8 cellular contexts compared by ENCODE assay signal in the genomic region with DNA sequence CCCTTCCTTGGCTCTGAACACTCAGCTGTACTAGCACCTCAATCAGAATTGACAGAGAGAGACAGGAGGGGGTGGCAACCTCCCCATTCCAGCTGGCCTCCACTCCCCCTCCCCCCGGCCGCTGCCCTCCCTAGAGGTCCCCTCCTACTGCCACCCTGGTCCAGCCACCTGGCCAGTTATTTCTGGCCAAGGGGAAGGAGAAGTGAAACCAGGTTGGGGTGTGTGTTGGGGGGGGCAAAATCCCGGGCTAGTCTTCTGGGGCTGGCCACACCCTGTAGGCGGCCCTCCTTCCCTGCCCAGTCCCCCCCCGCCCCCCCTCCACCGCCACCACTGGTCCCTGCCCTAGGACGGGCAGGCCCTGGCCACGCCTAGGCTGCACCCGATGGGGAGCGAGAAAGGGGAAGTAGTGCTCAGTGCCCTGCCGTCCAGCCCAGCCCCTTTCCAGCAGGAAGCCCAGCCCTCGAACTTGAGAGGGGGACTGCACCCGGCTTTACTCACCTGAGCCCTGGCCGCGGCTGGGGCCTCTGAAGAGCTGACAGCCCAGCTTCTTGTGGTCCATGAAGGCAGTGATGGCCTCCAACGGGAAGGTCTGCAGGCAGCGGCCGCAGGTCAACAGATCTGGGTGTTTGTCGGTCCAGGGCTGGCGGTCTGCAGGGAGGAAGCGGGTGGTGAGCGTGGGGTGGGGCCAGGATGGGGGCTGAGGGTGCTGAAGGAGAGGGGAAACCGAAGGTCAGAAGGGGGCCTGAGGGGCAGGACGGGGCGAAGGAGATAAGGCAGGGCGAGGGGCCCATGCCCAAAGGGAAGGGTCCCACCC. TPM values are rescaled to one million over a fixed set of nuclear protein-coding genes. Genes with fewer than 3 reads are reported as not detected.
DNase-seq lines count a peak whose midpoint lies in the region; ATAC-seq and TF ChIP-seq lines count a peak whose summit lies in the region.

No MANE protein-coding gene starts in this region.

- peak overlapping the region; percentile 76 to 89 (median 87) for H3K27ac Mint-ChIP-seq in immature natural killer cell

- DNase-seq in GM03348 (ENCODE audit: low spot score) (peak; percentile 53), RWPE2 (ENCODE audit: low spot score) (peak; percentile 93), breast epithelium (ENCODE audit: low spot score in 2 of 2) (peak; percentile 69 to 83), immature natural killer cell (peak; percentile 49 to 55 (median 51)), smooth muscle cell (lab: John Stamatoyannopoulos, UW; ENCODE audit: unreplicated experiment) (peak; percentile 9), NCI-H1694 treated with DMSO at 0.1 percent for 48 hours (lab: John Stamatoyannopoulos, UW) (no peak)

- H3K9me3 Mint-ChIP-seq in immature natural killer cell, result no peaks in the 10 kb centered on the region

- H3K27me3 ChIP-seq in RWPE2 (ENCODE audit: insufficient read depth, poor library complexity, severe bottlenecking) (no peaks in the 10 kb centered on the region), breast epithelium (no peaks in the 10 kb centered on the region), smooth muscle cell (ENCODE audit: low read depth) (no peaks in the 10 kb centered on the region)

- H3K9me3 ChIP-seq in RWPE2 (ENCODE audit: severe bottlenecking) (no peaks in the 10 kb centered on the region), breast epithelium (no peaks in the 10 kb centered on the region), smooth muscle cell (replicated peaks; ENCODE audit: low read depth) (no peaks in the 10 kb centered on the region)

- peak overlapping the region; percentile 71 for H3K27ac ChIP-seq in RWPE2 (ENCODE audit: poor library complexity, severe bottlenecking)
- peak overlapping the region; percentile 70 to 75 for H3K27ac ChIP-seq in breast epithelium
- H3K27ac ChIP-seq in smooth muscle cell (ENCODE audit: low read depth), result no peak overlapping the region

- H3K36me3 Mint-ChIP-seq in immature natural killer cell, result no peaks in the 10 kb centered on the region

- H3K4me1 Mint-ChIP-seq in immature natural killer cell, result peaks cover 41 to 46% of the 10 kb centered on the region in 2 donors

- ATAC-seq in GM21381 (IDR thresholded peaks at IDR 0.05; ENCODE audit: unreplicated experiment) (peak; percentile 58), HG03575 (IDR thresholded peaks at IDR 0.05; ENCODE audit: extremely low read depth, insufficient number of reproducible peaks, low FRiP score, unreplicated experiment) (peak; percentile 31), RWPE2 (ENCODE audit: low read depth) (peak; percentile 82)

- TF ChIP-seq POLR2A in breast epithelium (IDR thresholded peaks at IDR 0.05), result no peak

- peaks cover 13% of the 10 kb centered on the region for H3K79me2 ChIP-seq in smooth muscle cell (ENCODE audit: low read depth)

- H3K4me1 ChIP-seq in RWPE2 (ENCODE audit: insufficient read depth, poor library complexity, severe bottlenecking) (peaks cover 4% of the 10 kb centered on the region), breast epithelium (peaks cover 3 to 24% of the 10 kb centered on the region in 2 donors), smooth muscle cell (ENCODE audit: low read depth) (peaks cover 30% of the 10 kb centered on the region)

- H3K27me3 Mint-ChIP-seq in immature natural killer cell (ENCODE audit: low read depth in 3 of 3), result peaks cover 0 to 18% (median 2%) of the 10 kb centered on the region in 3 donors

- peaks cover 12% of the 10 kb centered on the region for H3K36me3 ChIP-seq in RWPE2 (ENCODE audit: low read depth)
- H3K36me3 ChIP-seq in breast epithelium, result no peaks in the 10 kb centered on the region
- no peaks in the 10 kb centered on the region for H3K36me3 ChIP-seq in smooth muscle cell (ENCODE audit: low read depth)

- no peak for TF ChIP-seq CTCF in RWPE2 (IDR thresholded peaks at IDR 0.05; ENCODE audit: poor library complexity, severe bottlenecking)
- no peak for TF ChIP-seq CTCF in breast epithelium (IDR thresholded peaks at IDR 0.05)
- no peak for TF ChIP-seq CTCF in smooth muscle cell (IDR thresholded peaks at IDR 0.05; ENCODE audit: borderline replicate concordance, insufficient read depth, poor library complexity, severe bottlenecking)

- H3K4me3 Mint-ChIP-seq in immature natural killer cell, result peak overlapping the region; percentile 67 to 90 (median 88)

- peak overlapping the region; percentile 80 for H3K4me2 ChIP-seq in smooth muscle cell

- no peak overlapping the region for H3K9ac ChIP-seq in smooth muscle cell (ENCODE audit: low read depth)

- 5% methylated on average over 20 of the region's 26 CpGs for WGBS in smooth muscle cell (ENCODE audit: low lambda C conversion rate)

- peaks cover 16% of the 10 kb centered on the region for H3F3A ChIP-seq in smooth muscle cell (ENCODE audit: low read depth)

- H3K4me3 ChIP-seq in RWPE2 (ENCODE audit: severe bottlenecking), result peak overlapping the region; percentile 50
- H3K4me3 ChIP-seq in breast epithelium, result peak overlapping the region; percentile 51 to 65 (median 60)
- peak overlapping the region; percentile 48 for H3K4me3 ChIP-seq in smooth muscle cell

- intact Hi-C loops in breast epithelium (cut with DNase I; ENCODE audit: low total_unique reads), result no loop called here

- no peaks in the 10 kb centered on the region for H4K20me1 ChIP-seq in smooth muscle cell (ENCODE audit: low read depth)

- peak overlapping the region; percentile 12 for H2AFZ ChIP-seq in smooth muscle cell (ENCODE audit: low read depth)

RNA-seq across cellular contexts. Expression of gene ZNF296, which starts 0.9 kb away (rescaled TPM):
- 1 to 10 TPM in 2 of 3 donors, under 1 TPM in 1; 0.98 to 1.9 (median 1.3) TPM for total RNA-seq in breast epithelium
- polyA plus RNA-seq in immature natural killer cell, result 10 to 100 TPM in 2 of 3 donors, 1 to 10 TPM in 1; 4.0 to 25.6 (median 12.4) TPM
- 1.1 TPM in 1 of 2 replicates, not detected in the other for total RNA-seq in smooth muscle cell
- 0.21 and 1.7 TPM in 2 replicates for polyA plus RNA-seq in smooth muscle cell

RNA-seq across cellular contexts. Expression of gene GEMIN7, which starts 3.6 kb away (rescaled TPM):
- 10 to 100 TPM; 21.3 to 35.1 (median 22.1) TPM for total RNA-seq in breast epithelium
- 100 to 1,000 TPM; 120 to 130 (median 123) TPM for polyA plus RNA-seq in immature natural killer cell
- 29.4 and 50.6 TPM in 2 replicates for total RNA-seq in smooth muscle cell
- polyA plus RNA-seq in smooth muscle cell, result 66.5 and 67.0 TPM in 2 replicates

RNA-seq across cellular contexts. Expression of gene PPP1R37, which starts 17.6 kb away (rescaled TPM):
- total RNA-seq in breast epithelium, result 10 to 100 TPM; 18.6 to 50.8 (median 33.8) TPM
- 1 to 10 TPM in 1 of 3 donors, under 1 TPM in 1, not detected in 1; 0.37 to 1.1 TPM for polyA plus RNA-seq in immature natural killer cell
- total RNA-seq in smooth muscle cell, result 11.7 and 19.2 TPM in 2 replicates
- 8.2 and 8.7 TPM in 2 replicates for polyA plus RNA-seq in smooth muscle cell

RNA-seq across cellular contexts. Expression of gene CLASRP, which starts 36.6 kb away (rescaled TPM):
- 10 to 100 TPM; 49.9 to 80.3 (median 57.0) TPM for total RNA-seq in breast epithelium
- polyA plus RNA-seq in immature natural killer cell, result 1 to 10 TPM; 2.7 to 9.0 (median 2.9) TPM
- 34.6 and 54.0 TPM in 2 replicates for total RNA-seq in smooth muscle cell
- polyA plus RNA-seq in smooth muscle cell, result 24.3 and 34.3 TPM in 2 replicates

Comparison
In these comparisons a context has a peak if more than half of its experiments do, and no peak if none do; other contexts are left out.
1. ATAC-seq: peak in every context shown above with its lines; median percentile 82 in RWPE2; 58 in GM21381; 31 in HG03575.